13 cellular contexts compared by ENCODE assay signal in genomic region chrX:18210470-18210869, GRCh38. TPM values are rescaled to one million over a fixed set of nuclear protein-coding genes. Genes with fewer than 3 reads are reported as not detected.
DNase-seq lines count a peak whose midpoint lies in the region; ATAC-seq, FAIRE-seq and TF ChIP-seq lines count a peak whose summit lies in the region.
"Had no signal": no experiment of that assay in that cellular context is flagged by ENCODE, and none has a peak within 500 bp of the region (broad histone marks: within the 10 kb centered on the region; RNA-seq: fewer than 3 reads in every experiment).

No MANE protein-coding gene starts in this region.

- POLR2A ChIA-PET in CD4-positive, alpha-beta T cell (lab: Charles Lee), result no interaction called here

- H3K4me3 ChIP-seq in MG63, result no peak overlapping the region

- no peaks in the 10 kb centered on the region for H3K9me3 Mint-ChIP-seq in CD4-positive, alpha-beta T cell

- no peak overlapping the region for H3K27ac ChIP-seq in C4-2B
- H3K27ac ChIP-seq in CD4-positive, alpha-beta T cell (ENCODE audit: low read depth, low read length), result no peak overlapping the region

- H3K9me3 ChIP-seq in MG63, result no peaks in the 10 kb centered on the region
- H3K9me3 ChIP-seq in CD4-positive, alpha-beta T cell (ENCODE audit: control insufficient read depth, low read length), result no peaks in the 10 kb centered on the region

- CTCF ChIA-PET in CD4-positive, alpha-beta T cell (lab: Charles Lee), result no interaction called here

- FAIRE-seq in TTC549 (lab: Jason Lieb, UNC), result peak; percentile 54

- no peak overlapping the region for H3K4me3 Mint-ChIP-seq in CD4-positive, alpha-beta T cell
- H3K4me3 Mint-ChIP-seq: IgD-negative memory B cell, T-helper 17 cell had no signal

- no peaks in the 10 kb centered on the region for H3K36me3 Mint-ChIP-seq in CD4-positive, alpha-beta T cell (ENCODE audit: low read depth)
- H3K36me3 Mint-ChIP-seq: IgD-negative memory B cell had no signal

- TF ChIP-seq CTCF in C4-2B (conservative IDR thresholded peaks at IDR 0.05), result peak; percentile 48
- TF ChIP-seq CTCF in CD4-positive, alpha-beta T cell (IDR thresholded peaks at IDR 0.05), result no peak

- no peaks in the 10 kb centered on the region for H3K4me1 Mint-ChIP-seq in CD4-positive, alpha-beta T cell (ENCODE audit: low read depth)
- H3K4me1 Mint-ChIP-seq: IgD-negative memory B cell, T-helper 17 cell had no signal

- H3K27me3 Mint-ChIP-seq in CD4-positive, alpha-beta T cell, result no peaks in the 10 kb centered on the region
- H3K27me3 Mint-ChIP-seq: IgD-negative memory B cell, T-helper 17 cell had no signal

- H3K36me3 ChIP-seq in MG63, result no peaks in the 10 kb centered on the region

- intact Hi-C loops in CD4-positive, alpha-beta T cell (cut with DNase I, micrococcal nuclease), result loop anchor here (2.0 to 10.0 kb wide), 6 partner anchors 266 to 968 kb away; no protein-coding TSS in a partner anchor

- DNase-seq in LHCN-M2 (ENCODE audit: low read depth), result peak; percentile 2
- DNase-seq in kidney tubule cell (ENCODE audit: low spot score), result peak; percentile 25
- DNase-seq in MG63, result no peak
- DNase-seq in CD4-positive, alpha-beta T cell, result no peak
- no peak for DNase-seq in stimulated activated CD4-positive, alpha-beta T cell treated with anti-CD3 and anti-CD28 coated beads, Interleukin-4, amount 100 ng/mL, for 1 hour
- DNase-seq: activated naive CD4-positive, alpha-beta T cell treated with anti-CD3 and anti-CD28 coated beads, Interleukin-2, amount 50 U/mL, for 16 hours; GDM1; hippocampal formation; T-helper 17 cell had no signal

- no peak for ATAC-seq in CD4-positive, alpha-beta T cell (ENCODE audit: poor library complexity)
- no peak for ATAC-seq in HG02610 (IDR thresholded peaks at IDR 0.05; ENCODE audit: unreplicated experiment)
- ATAC-seq: T-helper 17 cell had no signal

- no peak overlapping the region for H3K27ac Mint-ChIP-seq in CD4-positive, alpha-beta T cell
- H3K27ac Mint-ChIP-seq: IgD-negative memory B cell, T-helper 17 cell had no signal

- no peaks in the 10 kb centered on the region; the same call in 1 of the 2 replicates for H3K27me3 ChIP-seq in MG63
- no peaks in the 10 kb centered on the region for H3K27me3 ChIP-seq in CD4-positive, alpha-beta T cell (ENCODE audit: control insufficient read depth, insufficient read depth, low read length)

RNA-seq across cellular contexts. Expression of gene BEND2, which starts 10.2 kb away (rescaled TPM):
- not detected in 2 replicates for total RNA-seq in LHCN-M2 (2014; rRNA removed)
- polyA plus RNA-seq in LHCN-M2 (2012), result not detected
- total RNA-seq in MG63 (2014; rRNA removed; shearing (Covaris generic); ENCODE audit: low replicate concordance), result not detected in 2 replicates
- not detected for total RNA-seq in CD4-positive, alpha-beta T cell

Comparison
In these comparisons a context has a peak if more than half of its experiments do, and no peak if none do; other contexts are left out.
1. DNase-seq: peak in LHCN-M2 (single experiment) and kidney tubule cell (single experiment); none in MG63 (single experiment), CD4-positive, alpha-beta T cell (0 of 10) and stimulated activated CD4-positive, alpha-beta T cell treated with anti-CD3 and anti-CD28 coated beads, Interleukin-4, amount 100 ng/mL, for 1 hour (single experiment).